In the genomic region with DNA sequence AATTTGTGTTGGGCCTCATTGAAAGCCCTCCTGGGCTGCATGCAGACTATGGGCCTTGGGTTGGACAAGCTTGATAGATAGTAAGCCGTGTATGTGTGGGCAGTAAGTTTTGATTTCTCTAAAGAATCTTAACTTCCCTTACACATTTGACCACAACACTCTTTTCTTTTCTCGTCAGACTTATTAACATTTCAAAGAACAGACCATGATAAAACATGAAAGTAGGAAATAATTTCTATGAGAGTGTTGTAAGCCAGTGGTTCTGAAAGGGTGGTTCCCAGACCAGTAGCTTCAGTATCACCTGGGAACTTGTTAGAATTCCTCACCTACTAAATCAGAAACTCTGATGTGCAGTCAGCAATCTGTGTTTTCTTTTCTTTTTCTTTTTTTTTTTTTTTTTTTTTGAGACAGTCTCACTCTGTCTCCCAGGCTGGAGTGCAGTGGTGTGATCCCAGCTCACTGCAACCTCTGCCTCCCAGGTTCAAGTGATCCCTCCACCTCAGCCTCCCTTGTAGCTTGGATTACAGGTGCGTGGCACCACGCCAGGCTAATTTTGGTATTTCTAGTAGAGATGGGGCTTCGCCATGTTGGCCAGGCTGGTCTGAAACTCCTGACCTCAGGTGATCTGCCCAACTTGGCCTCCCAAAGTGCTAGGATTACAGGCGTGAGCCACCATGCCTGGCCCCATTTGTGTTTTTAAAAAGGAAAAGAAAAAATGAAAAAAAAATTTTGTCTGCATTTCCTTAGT, we compare ENCODE assay signal across 11 cellular contexts. TPM values are rescaled to one million over a fixed set of nuclear protein-coding genes. Genes with fewer than 3 reads are reported as not detected.
A peak's percentile ranks its signal among the peaks of the same experiment; 100 is the strongest.
DNase-seq lines count a peak whose midpoint lies in the region; ATAC-seq and TF ChIP-seq lines count a peak whose summit lies in the region.
"Had no signal": no experiment of that assay in that cellular context is flagged by ENCODE, and none has a peak within 500 bp of the region (broad histone marks: within the 10 kb centered on the region; RNA-seq: fewer than 3 reads in every experiment).

No MANE protein-coding gene starts in this region.

- no peak for TF ChIP-seq POLR2A in ovary (IDR thresholded peaks at IDR 0.05)

- no peak overlapping the region for H3K4me3 ChIP-seq in ovary

- no peaks in the 10 kb centered on the region for H3K36me3 ChIP-seq in ovary

- WGBS in ovary, 3 donors, result 70 to 79% (median 76%) methylated on average over 6 of the region's 6 CpGs

- peak; percentile 51 to 52 for DNase-seq in activated T-cell treated with anti-CD3 and anti-CD28 coated beads, Interleukin-2, amount 50 U/mL, for 48 hours
- DNase-seq in RWPE1 (ENCODE audit: low spot score), result no peak
- no peak for DNase-seq in mucosa of gallbladder (ENCODE audit: low spot score)
- no peak for DNase-seq in ovary
- DNase-seq in DMS 273 treated with DMSO at 0.1 percent for 48 hours (lab: John Stamatoyannopoulos, UW), result no peak
- DNase-seq: NCI-H1105 treated with DMSO at 0.1 percent for 48 hours, SIG-M5, small intestine had no signal

- POLR2A ChIA-PET in RWPE1 (lab: Yijun Ruan, JAX; ENCODE audit: low non-redundant PET), result interaction anchor here (0.7 kb wide), 1 partner anchor 1948 kb away, joined by 3 read pairs; no protein-coding TSS in a partner anchor

- no peak for TF ChIP-seq EP300 in ovary (IDR thresholded peaks at IDR 0.05)

- H3K27ac ChIP-seq in RWPE1, result no peak overlapping the region
- H3K27ac ChIP-seq in ovary, result no peak overlapping the region

- intact Hi-C loops in ovary (cut with DNase I), result no loop called here

- no peak for TF ChIP-seq CTCF in RWPE1 (conservative IDR thresholded peaks at IDR 0.05; ENCODE audit: low read depth)
- no peak for TF ChIP-seq CTCF in ovary (IDR thresholded peaks at IDR 0.05)

- no peaks in the 10 kb centered on the region for H3K27me3 ChIP-seq in ovary

- CTCF ChIA-PET in RWPE1 (lab: Yijun Ruan, JAX), result interaction anchor here (0.6 kb wide), 2 partner anchors 200 to 265 kb away, joined by 3 read pairs; no protein-coding TSS in a partner anchor

- H3K9me3 ChIP-seq in ovary, result peaks cover 0 to 3% of the 10 kb centered on the region in 2 donors

- ATAC-seq in GM18520 (IDR thresholded peaks at IDR 0.05; ENCODE audit: unreplicated experiment) (peak; percentile 68), GM19467 (IDR thresholded peaks at IDR 0.05; ENCODE audit: unreplicated experiment) (peak; percentile 74), HG03039 (IDR thresholded peaks at IDR 0.05; ENCODE audit: unreplicated experiment) (peak; percentile 69)

- H3K4me1 ChIP-seq in ovary (ENCODE audit: insufficient read depth), result no peaks in the 10 kb centered on the region

RNA-seq across cellular contexts. Expression of gene GCNT1, which starts 20.0 kb away (rescaled TPM):
- total RNA-seq in mucosa of gallbladder, result 15.6 TPM
- total RNA-seq in ovary, result 1 to 10 TPM; 1.1 to 5.9 (median 3.0) TPM
- 1 to 10 TPM in 1 of 2 donors, under 1 TPM in 1; 0.90 to 4.4 TPM for polyA plus RNA-seq in ovary

RNA-seq across cellular contexts. Expression of gene RFK, which starts 44.8 kb away (rescaled TPM):
- total RNA-seq in mucosa of gallbladder (30.6 TPM), ovary (10 to 100 TPM; 14.5 to 30.1 (median 18.5) TPM)
- 10 to 100 TPM in 1 of 2 donors, 1 to 10 TPM in 1; 9.9 to 23.9 TPM for polyA plus RNA-seq in ovary

Comparison
In these comparisons a context has a peak if more than half of its experiments do, and no peak if none do; other contexts are left out.
1. DNase-seq: peak in activated T-cell treated with anti-CD3 and anti-CD28 coated beads, Interleukin-2, amount 50 U/mL, for 48 hours (2 of 2); none in RWPE1 (single experiment), mucosa of gallbladder (single experiment), ovary (0 of 5) and DMS 273 treated with DMSO at 0.1 percent for 48 hours (single experiment).
2. Peak in every context shown above with its lines, with median percentiles within 50 percentile points of each other: ATAC-seq.